Comparison of ENCODE assay signal across 8 cellular contexts in the genomic region with DNA sequence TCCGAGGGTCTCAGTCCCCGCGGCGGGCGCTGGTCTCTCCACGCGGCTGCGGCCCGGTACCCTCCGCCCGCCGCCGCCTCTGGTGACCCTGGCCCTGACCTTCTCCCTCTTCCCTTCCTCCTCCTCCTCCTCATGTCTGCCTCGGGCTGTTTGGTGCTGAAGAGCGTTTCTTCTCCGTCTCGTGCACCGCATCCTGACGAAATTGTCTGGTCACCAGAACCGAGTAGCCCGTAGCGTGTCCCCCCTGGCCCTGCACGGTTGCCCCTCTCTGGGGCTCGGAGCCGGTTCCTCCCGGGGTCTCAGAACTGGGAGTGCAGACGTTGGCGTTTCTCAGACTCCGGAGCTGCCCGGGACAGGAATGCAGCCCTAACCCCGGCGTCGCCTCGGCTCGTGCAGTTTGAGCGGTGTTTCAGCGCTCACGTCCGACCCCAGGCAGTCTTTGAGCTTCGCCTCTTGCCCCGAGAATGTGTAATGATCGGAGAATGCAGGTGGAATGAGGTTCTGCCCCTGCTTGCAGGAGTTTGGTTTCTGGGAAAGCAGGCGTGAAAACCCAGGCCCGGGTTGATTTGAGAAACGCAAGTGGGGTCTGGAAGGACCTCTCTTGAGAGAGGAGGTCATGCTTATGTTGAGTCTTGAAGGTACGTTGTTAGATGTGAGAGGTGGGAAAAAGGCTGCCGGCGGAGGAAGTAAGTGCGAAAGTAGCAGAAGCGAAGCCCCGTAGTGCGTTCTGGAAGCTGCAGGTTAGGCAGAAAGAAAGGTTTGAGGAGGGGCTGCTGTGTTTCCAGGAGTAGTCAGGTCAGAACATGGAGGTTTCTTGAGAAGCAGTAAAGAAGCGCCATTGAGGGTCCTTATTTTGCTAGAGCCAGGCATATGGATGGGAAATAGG. TPM values are rescaled to one million over a fixed set of nuclear protein-coding genes. Genes with fewer than 3 reads are reported as not detected.
DNase-seq lines count a peak whose midpoint lies in the region; ATAC-seq, FAIRE-seq and TF ChIP-seq lines count a peak whose summit lies in the region.

No MANE protein-coding gene starts in this region.

- H3K36me3 ChIP-seq in A673 (ENCODE audit: insufficient read depth, low read length, poor library complexity, severe bottlenecking): no peaks in the 10 kb centered on the region
- no peaks in the 10 kb centered on the region for H3K36me3 ChIP-seq in fibroblast of lung (ENCODE audit: control insufficient read depth, insufficient read depth, low read length)

- H3K27ac ChIP-seq in A673 (ENCODE audit: low read depth, low read length, poor library complexity, severe bottlenecking) (peak overlapping the region; percentile 95), VCaP (peak overlapping the region; percentile 84), fibroblast of lung (ENCODE audit: insufficient read depth, low read length) (peak overlapping the region; percentile 85)

- TF ChIP-seq CTCF in A673 (conservative IDR thresholded peaks at IDR 0.05; ENCODE audit: low read depth, low read length) (no peak), VCaP (conservative IDR thresholded peaks at IDR 0.05) (no peak), fibroblast of lung (conservative IDR thresholded peaks at IDR 0.05 in 1 of 2, IDR thresholded peaks at IDR 0.05 in 1 of 2; ENCODE audit: low read depth in 1 of 2, low read length in 2 of 2) (no peak), omental fat pad (IDR thresholded peaks at IDR 0.05) (no peak)

- DNase-seq in A673 (ENCODE audit: low spot score) (peak; percentile 18), GM12891 (ENCODE audit: insufficient read length, low spot score) (no peak), fibroblast of lung (ENCODE audit: low read depth in 2 of 2) (peak in 1 of 2 donors; percentile 53), omental fat pad (ENCODE audit: low spot score) (no peak), HTR-8/SVneo (ENCODE audit: insufficient read length, low spot score) (no peak)

- CTCF ChIA-PET in A673 (lab: Charles Lee): interaction anchor here (0.6 to 1.0 kb wide), 4 partner anchors 41 to 320 kb away, joined by 3 to 6 read pairs (median 3); a partner anchor contains a TSS

- H3K4me3 ChIP-seq in A673 (ENCODE audit: low read depth, low read length, poor library complexity, severe bottlenecking) (peak overlapping the region; percentile 87), fibroblast of lung (replicated peaks in 1 of 4; ENCODE audit: control extremely low read depth in 1 of 4, insufficient read depth in 1 of 4, low read depth in 3 of 4, low read length in 4 of 4) (peak overlapping the region; percentile 88 to 99 (median 95))

- intact Hi-C loops in A673 (cut with micrococcal nuclease; ENCODE audit: unreplicated experiment): loop anchor here (5.0 kb wide), 2 partner anchors 113 to 142 kb away; a partner anchor contains a TSS

- POLR2A ChIA-PET in A673 (lab: Charles Lee; ENCODE audit: low non-redundant PET): no interaction called here

- BruUV-seq in A673 (replicated peaks; lab: Mats Ljungman, UMichigan): no TSS peak

- H3K27me3 ChIP-seq in A673 (replicated peaks; ENCODE audit: insufficient read depth, low read depth, low read length, poor library complexity): no peaks in the 10 kb centered on the region
- H3K27me3 ChIP-seq in fibroblast of lung (ENCODE audit: control insufficient read depth, insufficient read depth, low read length): no peaks in the 10 kb centered on the region

- H3K9me3 ChIP-seq in A673 (ENCODE audit: low read depth, low read length, poor library complexity, severe bottlenecking): no peaks in the 10 kb centered on the region
- no peaks in the 10 kb centered on the region for H3K9me3 ChIP-seq in fibroblast of lung (ENCODE audit: control insufficient read depth, insufficient read depth, low read depth, low read length)

- ATAC-seq in HG03378 (IDR thresholded peaks at IDR 0.05; ENCODE audit: unreplicated experiment) (peak; percentile 3), omental fat pad (ENCODE audit: low FRiP score) (peak; percentile 13), GM19452 (IDR thresholded peaks at IDR 0.05; ENCODE audit: unreplicated experiment) (no peak)

- FAIRE-seq in GM12891 (lab: Jason Lieb, UNC) (peak; percentile 79), HTR-8/SVneo (lab: Jason Lieb, UNC) (no peak)

- peaks cover 25% of the 10 kb centered on the region for H3K4me1 ChIP-seq in A673 (ENCODE audit: insufficient read depth, low read length, poor library complexity, severe bottlenecking)
- peaks cover 6% of the 10 kb centered on the region for H3K4me1 ChIP-seq in fibroblast of lung (ENCODE audit: control insufficient read depth, extremely low read depth, insufficient read depth, low read length)

- peak overlapping the region; percentile 99 for H3K4me2 ChIP-seq in fibroblast of lung (ENCODE audit: extremely low read depth, insufficient read depth, low read length)

- peak overlapping the region; percentile 97 for H3K9ac ChIP-seq in fibroblast of lung (ENCODE audit: insufficient read depth, low read length)

- TF ChIP-seq POLR2A in GM12891 (IDR thresholded peaks at IDR 0.05; ENCODE audit: low read depth, low read length): no peak

- H4K20me1 ChIP-seq in fibroblast of lung (ENCODE audit: control insufficient read depth, extremely low read depth, insufficient read depth, low read length): peaks cover 2% of the 10 kb centered on the region

- peaks cover 56% of the 10 kb centered on the region for H3K79me2 ChIP-seq in fibroblast of lung (ENCODE audit: control insufficient read depth, insufficient read depth, low read length)

- no peak overlapping the region for H2AFZ ChIP-seq in fibroblast of lung (ENCODE audit: low read length)

TF ChIP-seq in GM12891, 5 proteins besides CTCF, POLR2A, EP300 and RAD21:
- TF ChIP-seq SPI1 (IDR thresholded peaks at IDR 0.05; ENCODE audit: low read depth, low read length): peak; percentile 30; the same call in 1 of the 2 replicates
- TF ChIP-seq PAX5 (IDR thresholded peaks at IDR 0.05; ENCODE audit: insufficient read depth, low read length, severe bottlenecking): no peak
TF ChIP-seq in GM12891: peak in this region for 1.

RNA-seq across cellular contexts. Expression of a gene that starts 0.7 kb away (rescaled TPM):
- total RNA-seq in A673 (2021) (195 and 200 TPM in 2 replicates), fibroblast of lung (46.1 and 56.8 TPM in 2 replicates), omental fat pad (10 to 100 TPM; 58.2 to 97.9 (median 80.0) TPM)
- 90.1 TPM for polyA plus RNA-seq in GM12891 (2012; ENCODE audit: low read depth, missing spikeins)
- 28.9 and 32.5 TPM in 2 replicates for polyA plus RNA-seq in fibroblast of lung
- 67.0 and 78.2 TPM in 2 replicates for polyA plus RNA-seq in fibroblast of lung (2012)
- polyA minus RNA-seq in fibroblast of lung (ENCODE audit: low replicate concordance): 11.5 and 20.2 TPM in 2 replicates

RNA-seq across cellular contexts. Expression of a gene that starts 27.4 kb away (rescaled TPM):
- total RNA-seq in A673 (2021) (not detected in 2 replicates), fibroblast of lung (not detected in 2 replicates), omental fat pad (10 to 100 TPM in 1 of 4 donors, 1 to 10 TPM in 2, under 1 TPM in 1; 0.69 to 25.0 (median 7.1) TPM)
- 5.0 TPM for polyA plus RNA-seq in GM12891 (2012; ENCODE audit: low read depth, missing spikeins)
- polyA plus RNA-seq in fibroblast of lung: not detected in 2 replicates
- not detected in 2 replicates for polyA plus RNA-seq in fibroblast of lung (2012)
- not detected in 2 replicates for polyA minus RNA-seq in fibroblast of lung (ENCODE audit: low replicate concordance)
